ENCODE assay signal across 24 cellular contexts in genomic region chr9:77175152-77175551, GRCh38. TPM values are rescaled to one million over a fixed set of nuclear protein-coding genes. Genes with fewer than 3 reads are reported as not detected.
DNase-seq lines count a peak whose midpoint lies in the region; ATAC-seq, FAIRE-seq and TF ChIP-seq lines count a peak whose summit lies in the region.
"Had no signal": no experiment of that assay in that cellular context is flagged by ENCODE, and none has a peak within 500 bp of the region (broad histone marks: within the 10 kb centered on the region; RNA-seq: fewer than 3 reads in every experiment).

No MANE protein-coding gene starts in this region.

- peak overlapping the region; percentile 54 for H3K4me3 Mint-ChIP-seq in neural crest cell
- H3K4me3 Mint-ChIP-seq: GM23338 had no signal

- peaks cover 23% of the 10 kb centered on the region for H3K4me1 Mint-ChIP-seq in neural crest cell

- no peaks in the 10 kb centered on the region for H3K36me3 Mint-ChIP-seq in neural crest cell (ENCODE audit: low read depth)

- H3K4me3 ChIP-seq in SK-N-SH (ENCODE audit: low read depth in 2 of 2, low read length in 1 of 2) (no peak overlapping the region), OCI-LY7 (ENCODE audit: low read depth, low read length, poor library complexity, severe bottlenecking) (no peak overlapping the region), K562 (no peak overlapping the region), PC-3 (ENCODE audit: low read length) (no peak overlapping the region)
- H3K4me3 ChIP-seq: GM23338 had no signal

- ATAC-seq in SK-N-SH treated with all-trans-retinoic acid at 6 μM for 48 hours (no peak), K562 (no peak), PC-3 (no peak), HG03521 (IDR thresholded peaks at IDR 0.05; ENCODE audit: unreplicated experiment) (no peak), left colon (no peak)
- ATAC-seq: GM23338, HCT116 had no signal

- in situ Hi-C loops in K562 (cut with MboI), result no loop called here

- no peak for FAIRE-seq in K562 (lab: Jason Lieb, UNC)
- FAIRE-seq: G401.6 had no signal

- H3K9me3 ChIP-seq in SK-N-SH (no peaks in the 10 kb centered on the region), OCI-LY7 (ENCODE audit: low read length) (no peaks in the 10 kb centered on the region), K562 (replicated peaks; ENCODE audit: control insufficient read depth, insufficient read depth, low read depth, low read length) (no peaks in the 10 kb centered on the region), PC-3 (ENCODE audit: low read length) (no peaks in the 10 kb centered on the region)

- intact Hi-C loops in OCI-LY7 (cut with micrococcal nuclease; ENCODE audit: unreplicated experiment), result loop anchor here (5.0 to 10.0 kb wide), 4 partner anchors 783 to 1122 kb away; partner anchors contain the start of genes CEP78, PSAT1 and RFK
- intact Hi-C loops in K562 (cut with micrococcal nuclease), result no loop called here
- intact Hi-C loops in PC-3 (cut with micrococcal nuclease), result no loop called here
- intact Hi-C loops in left colon (cut with DNase I, micrococcal nuclease), result no loop called here

- H4K20me1 ChIP-seq in SK-N-SH (ENCODE audit: insufficient read depth) (no peaks in the 10 kb centered on the region), OCI-LY7 (ENCODE audit: insufficient read depth, low read length) (peaks cover 16% of the 10 kb centered on the region; the same call in 1 of the 2 replicates), K562 (replicated peaks; ENCODE audit: control insufficient read depth, insufficient read depth, low read length) (no peaks in the 10 kb centered on the region), PC-3 (ENCODE audit: low read length) (peaks cover 12% of the 10 kb centered on the region; the same call in 1 of the 2 replicates)

- H3K27ac ChIP-seq in SK-N-SH (ENCODE audit: low read depth in 2 of 2, low read length in 1 of 2), result no peak overlapping the region
- H3K27ac ChIP-seq in OCI-LY7 (ENCODE audit: low read depth, low read length, poor library complexity, severe bottlenecking), result no peak overlapping the region
- H3K27ac ChIP-seq in K562 (ENCODE audit: extremely low read depth, low read depth, low read length), result no peak overlapping the region
- no peak overlapping the region for H3K27ac ChIP-seq in PC-3 (ENCODE audit: low read length)
- H3K27ac ChIP-seq: 22Rv1 had no signal

- TF ChIP-seq RAD21 in SK-N-SH (IDR thresholded peaks at IDR 0.05; ENCODE audit: low read length) (no peak), K562 (CRISPR knock-in tag; conservative IDR thresholded peaks at IDR 0.05 in 1 of 2, IDR thresholded peaks at IDR 0.05 in 1 of 2) (no peak)

- no peak overlapping the region for H3K9ac ChIP-seq in SK-N-SH
- H3K9ac ChIP-seq in K562 (ENCODE audit: insufficient read depth in 1 of 2, low read depth in 2 of 2, low read length in 2 of 2), result no peak overlapping the region
- H3K9ac ChIP-seq in PC-3 (ENCODE audit: low read length), result no peak overlapping the region

- no peaks in the 10 kb centered on the region for H3K9me3 Mint-ChIP-seq in neural crest cell
- H3K9me3 Mint-ChIP-seq: CD14-positive monocyte, GM23338 had no signal

- H2AFZ ChIP-seq in SK-N-SH (ENCODE audit: low read depth), result no peak overlapping the region
- 0 out of 2 replicates have a peak overlapping the region, but pooled peaks have one; percentile 4 for H2AFZ ChIP-seq in OCI-LY7 (ENCODE audit: low read length)
- H2AFZ ChIP-seq in K562 (ENCODE audit: low read depth, low read length), result no peak overlapping the region
- no peak overlapping the region for H2AFZ ChIP-seq in PC-3 (ENCODE audit: low read length)
- H2AFZ ChIP-seq: GM23338 had no signal

- CTCF ChIA-PET in SK-N-SH (lab: Yijun Ruan, JAX), result interaction anchor here (1.2 kb wide), 1 partner anchor 41 kb away, joined by 3 read pairs; no protein-coding TSS in a partner anchor
- CTCF ChIA-PET in OCI-LY7 (lab: Charles Lee; ENCODE audit: unreplicated experiment), result no interaction called here
- CTCF ChIA-PET in K562 (lab: Yijun Ruan, JAX; ENCODE audit: low intra/inter-chr PET ratio), result no interaction called here
- CTCF ChIA-PET in PC-3 (lab: Charles Lee), result no interaction called here

- BruUV-seq in OCI-LY7 (replicated peaks; lab: Mats Ljungman, UMichigan) (no TSS peak), K562 (replicated peaks; lab: Mats Ljungman, UMichigan) (no TSS peak), PC-3 (replicated peaks; lab: Mats Ljungman, UMichigan) (no TSS peak)

- TF ChIP-seq CTCF in SK-N-SH (IDR thresholded peaks at IDR 0.05) (no peak), OCI-LY7 (conservative IDR thresholded peaks at IDR 0.05; ENCODE audit: low read length) (no peak), K562 (IDR thresholded peaks at IDR 0.05 in 2 of 3, conservative IDR thresholded peaks at IDR 0.05 in 1 of 3; ENCODE audit: insufficient read depth in 2 of 3, low read depth in 1 of 3, low read length in 3 of 3) (no peak), neural crest cell (conservative IDR thresholded peaks at IDR 0.05) (no peak), PC-3 (conservative IDR thresholded peaks at IDR 0.05; ENCODE audit: low read depth, low read length) (no peak)

- H3K27me3 ChIP-seq in SK-N-SH (ENCODE audit: insufficient read depth), result no peaks in the 10 kb centered on the region
- no peaks in the 10 kb centered on the region for H3K27me3 ChIP-seq in K562 (ENCODE audit: control insufficient read depth in 2 of 2, insufficient read depth in 2 of 2, low read length in 2 of 2)
- H3K27me3 ChIP-seq in PC-3 (ENCODE audit: low read length), result no peaks in the 10 kb centered on the region

- H3K9me2 ChIP-seq in SK-N-SH, result no peaks in the 10 kb centered on the region
- no peaks in the 10 kb centered on the region for H3K9me2 ChIP-seq in OCI-LY7 (ENCODE audit: insufficient read depth, low read length)
- H3K9me2 ChIP-seq in PC-3 (replicated peaks; ENCODE audit: low read length), result no peaks in the 10 kb centered on the region

- H3K27ac Mint-ChIP-seq in neural crest cell (ENCODE audit: unreplicated experiment), result no peak overlapping the region
- H3K27ac Mint-ChIP-seq: GM23338 had no signal

- no peak for TF ChIP-seq POLR2A in K562 (conservative IDR thresholded peaks at IDR 0.05)

- H3K4me1 ChIP-seq in SK-N-SH (ENCODE audit: control insufficient read depth in 1 of 2, insufficient read depth in 2 of 2, low read depth in 1 of 2, low read length in 1 of 2), result peaks cover 6 to 12% of the 10 kb centered on the region in 2 experiments; a peak in 3 of 4 replicates
- H3K4me1 ChIP-seq in OCI-LY7 (ENCODE audit: insufficient read depth, low read length, poor library complexity, severe bottlenecking), result peaks cover 20% of the 10 kb centered on the region
- H3K4me1 ChIP-seq in K562 (replicated peaks in 1 of 2; ENCODE audit: control insufficient read depth in 2 of 2, insufficient read depth in 2 of 2, low read length in 2 of 2), result peaks cover 0 to 10% of the 10 kb centered on the region in 2 experiments; a peak in 4 of 5 replicates
- H3K4me1 ChIP-seq in PC-3 (ENCODE audit: insufficient read depth, low read length), result peaks cover 3% of the 10 kb centered on the region; the same call in 1 of the 2 replicates

- POLR2A ChIA-PET in SK-N-SH (lab: Yijun Ruan, JAX), result no interaction called here
- POLR2A ChIA-PET in OCI-LY7 (lab: Charles Lee), result interaction anchor here (0.7 kb wide), 1 partner anchor 370 kb away, joined by 3 read pairs; no protein-coding TSS in a partner anchor
- POLR2A ChIA-PET in K562 (lab: Yijun Ruan, JAX), result no interaction called here
- POLR2A ChIA-PET in PC-3 (lab: Charles Lee; ENCODE audit: unreplicated experiment), result no interaction called here

- peaks cover 23% of the 10 kb centered on the region for H3K79me2 ChIP-seq in SK-N-SH (ENCODE audit: insufficient read depth)
- H3K79me2 ChIP-seq in OCI-LY7 (ENCODE audit: insufficient read depth, low read depth, low read length), result peaks cover 22% of the 10 kb centered on the region
- peaks cover 27% of the 10 kb centered on the region for H3K79me2 ChIP-seq in K562 (ENCODE audit: control insufficient read depth, insufficient read depth, low read length)
- H3K79me2 ChIP-seq in PC-3 (ENCODE audit: low read length), result peaks cover 25% of the 10 kb centered on the region

- WGBS in SK-N-SH (ENCODE audit: low lambda C conversion rate), result 54% methylated on average over 2 of the region's 2 CpGs
- WGBS in K562 (ENCODE audit: insufficient coverage, low coverage, missing lambda C conversion rate), result 0% methylated on average over 2 of the region's 2 CpGs

- H3K36me3 ChIP-seq in SK-N-SH (replicated peaks in 1 of 2; ENCODE audit: control insufficient read depth in 1 of 2, insufficient read depth in 2 of 2, low read length in 1 of 2), result no peaks in the 10 kb centered on the region
- H3K36me3 ChIP-seq in OCI-LY7 (ENCODE audit: insufficient read depth, low read length), result no peaks in the 10 kb centered on the region
- no peaks in the 10 kb centered on the region for H3K36me3 ChIP-seq in K562 (ENCODE audit: control insufficient read depth, insufficient read depth, low read length)
- H3K36me3 ChIP-seq in PC-3 (ENCODE audit: low read depth, low read length), result no peaks in the 10 kb centered on the region

- DNase-seq in SK-N-SH (no peak), OCI-LY7 (ENCODE audit: low spot score) (no peak), K562 (ENCODE audit: extremely low read depth in 1 of 4, low spot score in 3 of 4) (no peak), neural crest cell (ENCODE audit: low read depth, low spot score) (no peak), PC-3 (no peak), left colon (no peak)
- DNase-seq: AML-193, COR-L47, DMS 273 treated with DMSO at 0.1 percent for 48 hours, DND-41, KG1, MV-4-11, NCI-H1417, NCI-H187, NCI-H226, NCI-H524, NCI-H82 had no signal

- peaks cover 12% of the 10 kb centered on the region for H3K27me3 Mint-ChIP-seq in neural crest cell (ENCODE audit: low read depth)

- H3K4me2 ChIP-seq in SK-N-SH (no peak overlapping the region), OCI-LY7 (ENCODE audit: low read length) (no peak overlapping the region), K562 (ENCODE audit: insufficient read depth, low read length) (no peak overlapping the region), PC-3 (ENCODE audit: low read length) (no peak overlapping the region)
- H3K4me2 ChIP-seq: GM23338 had no signal

- TF ChIP-seq EP300 in SK-N-SH (IDR thresholded peaks at IDR 0.05; ENCODE audit: borderline replicate concordance in 1 of 2, low read depth in 1 of 2, low read length in 1 of 2) (no peak), K562 (IDR thresholded peaks at IDR 0.05; ENCODE audit: low read length) (no peak)

- no peaks in the 10 kb centered on the region for H3K9me1 ChIP-seq in K562 (ENCODE audit: control insufficient read depth, insufficient read depth, low read length)

- H3F3A ChIP-seq in SK-N-SH (replicated peaks; ENCODE audit: insufficient read depth), result peaks cover 11% of the 10 kb centered on the region
- H3F3A ChIP-seq in PC-3 (ENCODE audit: low read length, unreplicated experiment), result no peaks in the 10 kb centered on the region

RNA-seq across cellular contexts. Expression of gene VPS13A, which starts 2.2 kb away (rescaled TPM):
- 6.0 and 9.7 TPM in 2 replicates for polyA plus RNA-seq in SK-N-SH (2012; rRNA removed)
- polyA plus RNA-seq in SK-N-SH (2012; cell fraction: cytosol; rRNA removed), result 5.0 and 5.6 TPM in 2 replicates
- polyA plus RNA-seq in SK-N-SH (2012; cell fraction: nucleus; rRNA removed), result 17.5 and 47.9 TPM in 2 replicates
- 22.8 and 27.0 TPM in 2 replicates for total RNA-seq in OCI-LY7 (2014; rRNA removed; shearing (Covaris generic))
- total RNA-seq in OCI-LY7 (2022), result 44.6 and 52.6 TPM in 2 replicates
- 27.5 and 173 TPM in 2 replicates for total RNA-seq in K562 (2011; cell fraction: chromatin; rRNA removed; ENCODE audit: low replicate concordance)
- total RNA-seq in K562 (2011; cell fraction: nucleolus; rRNA removed), result 16.5 and 24.1 TPM in 2 replicates
- total RNA-seq in K562 (2011; cell fraction: nucleoplasm; rRNA removed), result 44.7 and 60.8 TPM in 2 replicates
- 11.0 and 12.2 TPM in 2 replicates for total RNA-seq in K562 (2014; rRNA removed)
- 29.9 and 32.1 TPM in 2 replicates for total RNA-seq in K562 (2014; rRNA removed; fragmentation: Illumina TruSeq; extraction: Trizol)
- 24.0 and 26.8 TPM in 2 replicates for total RNA-seq in K562 (2015; rRNA removed; fragmentation: Illumina TruSeq; extraction: Trizol)
- total RNA-seq in K562 (2021), result 18.8 and 21.2 TPM in 2 replicates
- polyA plus RNA-seq in K562 (2011; rRNA removed), result 16.3 and 21.3 TPM in 2 replicates
- 1.8 and 3.9 TPM in 2 replicates for polyA plus RNA-seq in K562 (2011; cell fraction: cytosol; rRNA removed)
- 26.1 and 31.4 TPM in 2 replicates for polyA plus RNA-seq in K562 (2011; cell fraction: nucleus; rRNA removed)
- polyA plus RNA-seq in K562 (2012), result 7.4 and 10.1 TPM in 2 replicates
- polyA plus RNA-seq in K562 (2014; fragmentation: Illumina TruSeq; extraction: Trizol), result 11.0 and 14.7 TPM in 2 replicates
- polyA plus RNA-seq in K562 (2014; fragmentation: Nextera tagmentation; extraction: Ambion mirVana), result 1 to 10 TPM; 5.6 to 6.3 TPM
- 11.6 and 12.3 TPM in 2 replicates for polyA plus RNA-seq in K562 (2014; rRNA removed)
- polyA minus RNA-seq in K562 (2011; rRNA and poly(A)+ RNA removed), result 62.8 and 84.0 TPM in 2 replicates
- polyA minus RNA-seq in K562 (2011; cell fraction: cytosol; rRNA and poly(A)+ RNA removed), result 17.3 and 22.0 TPM in 2 replicates
- 86.3 and 155 TPM in 2 replicates for polyA minus RNA-seq in K562 (2011; cell fraction: nucleus; rRNA and poly(A)+ RNA removed)
- 28.7 and 29.3 TPM in 2 replicates for total RNA-seq in neural crest cell
- total RNA-seq in PC-3 (2014; rRNA removed), result 12.0 and 17.5 TPM in 2 replicates
- 10 to 100 TPM; 54.1 to 58.4 TPM for total RNA-seq in left colon

Comparison
In these comparisons a context has a peak if more than half of its experiments do, and no peak if none do; other contexts are left out.
1. Of the 27 proteins assayed by ChIP-seq in both K562 and SK-N-SH: peak only in K562: none; only in SK-N-SH: GATA2; in both: none; in neither: 26.